In genomic region chr2:107411267-107411666, GRCh38 we compare ENCODE assay signal across 18 cellular contexts.
DNase-seq lines count a peak whose midpoint lies in the region; ATAC-seq and TF ChIP-seq lines count a peak whose summit lies in the region.
"Had no signal": no experiment of that assay in that cellular context is flagged by ENCODE, and none has a peak within 500 bp of the region (broad histone marks: within the 10 kb centered on the region; RNA-seq: fewer than 3 reads in every experiment).

No MANE protein-coding gene starts in this region.

- peak overlapping the region; percentile 23; the same call in 1 of the 2 replicates for H2AFZ ChIP-seq in Karpas-422 (ENCODE audit: low read length)
- H2AFZ ChIP-seq: GM23338 had no signal

- in situ Hi-C loops in brain microvascular endothelial cell (cut with HindIII; ENCODE audit: low pct_ligation_motif_present, low sequenced_read_pairs): no loop called here

- H3K9ac ChIP-seq in Karpas-422 (ENCODE audit: low read length): no peak overlapping the region

- no peaks in the 10 kb centered on the region for H3K9me3 ChIP-seq in Karpas-422 (ENCODE audit: low read length)
- H3K9me3 ChIP-seq: BE2C had no signal

- H3K27ac ChIP-seq in Karpas-422 (ENCODE audit: low read length) (no peak overlapping the region), brain microvascular endothelial cell (peak overlapping the region; percentile 95)

- H3K4me3 Mint-ChIP-seq in nephron: no peak overlapping the region
- H3K4me3 Mint-ChIP-seq: CD4-positive, CD25-positive, alpha-beta regulatory T cell; CD8-positive, alpha-beta memory T cell; GM23338 had no signal

- no peaks in the 10 kb centered on the region for H3K9me3 Mint-ChIP-seq in nephron
- H3K9me3 Mint-ChIP-seq: GM23338 had no signal

- H3K79me2 ChIP-seq in Karpas-422 (ENCODE audit: low read length): no peaks in the 10 kb centered on the region

- no peak for ATAC-seq in HG02678 (IDR thresholded peaks at IDR 0.05; ENCODE audit: unreplicated experiment)
- no peak for ATAC-seq in GM19351 (IDR thresholded peaks at IDR 0.05; ENCODE audit: unreplicated experiment)
- ATAC-seq: GM23338 had no signal

- TF ChIP-seq CTCF in brain microvascular endothelial cell (IDR thresholded peaks at IDR 0.05; ENCODE audit: low read depth, low read length, missing control alignments): no peak
- TF ChIP-seq CTCF in nephron (IDR thresholded peaks at IDR 0.05; ENCODE audit: unreplicated experiment in 3 of 3): no peak

- no peak overlapping the region for H3K4me3 ChIP-seq in Karpas-422 (ENCODE audit: low read length)
- no peak overlapping the region for H3K4me3 ChIP-seq in brain microvascular endothelial cell (ENCODE audit: low read depth, low read length)
- H3K4me3 ChIP-seq: GM23338 had no signal

- H3K36me3 Mint-ChIP-seq in nephron (ENCODE audit: low read depth): no peaks in the 10 kb centered on the region
- H3K36me3 Mint-ChIP-seq: CD4-positive, CD25-positive, alpha-beta regulatory T cell; CD8-positive, alpha-beta memory T cell had no signal

- H4K20me1 ChIP-seq in Karpas-422 (ENCODE audit: insufficient read depth, low read depth, low read length): no peaks in the 10 kb centered on the region

- peaks cover 51% of the 10 kb centered on the region for H3K4me1 ChIP-seq in Karpas-422 (ENCODE audit: low read length)
- H3K4me1 ChIP-seq: BE2C had no signal

- DNase-seq in DMS53 (lab: John Stamatoyannopoulos, UW) (peak; percentile 74), Karpas-422 (no peak), brain microvascular endothelial cell (no peak), NCI-H2196 (lab: John Stamatoyannopoulos, UW; ENCODE audit: unreplicated experiment) (no peak)
- DNase-seq: ACHN; BE2C; C1 segment of cervical spinal cord; CD4-positive, CD25-positive, alpha-beta regulatory T cell; CD8-positive, alpha-beta memory T cell; COR-L47; DMS 273 treated with DMSO at 0.1 percent for 48 hours; DMS79; GDM1; HCEC 1CT had no signal

- no peaks in the 10 kb centered on the region for H3K9me2 ChIP-seq in Karpas-422 (replicated peaks; ENCODE audit: insufficient read depth, low read length)

- H3K36me3 ChIP-seq in Karpas-422 (ENCODE audit: insufficient read depth, low read length): no peaks in the 10 kb centered on the region
- H3K36me3 ChIP-seq in brain microvascular endothelial cell (replicated peaks): no peaks in the 10 kb centered on the region
- H3K36me3 ChIP-seq: BE2C had no signal

- H3K27me3 Mint-ChIP-seq in nephron (ENCODE audit: low read depth): no peaks in the 10 kb centered on the region
- H3K27me3 Mint-ChIP-seq: CD4-positive, CD25-positive, alpha-beta regulatory T cell; CD8-positive, alpha-beta memory T cell had no signal

- no peak overlapping the region for H3K4me2 ChIP-seq in Karpas-422 (ENCODE audit: low read depth, low read length, poor library complexity, severe bottlenecking)
- H3K4me2 ChIP-seq: GM23338 had no signal

- H3K27ac Mint-ChIP-seq in nephron: peak overlapping the region; percentile 17 to 74 (median 62)
- H3K27ac Mint-ChIP-seq: CD4-positive, CD25-positive, alpha-beta regulatory T cell; CD8-positive, alpha-beta memory T cell; GM23338 had no signal

- H3K27me3 ChIP-seq in Karpas-422 (ENCODE audit: low read length) (no peaks in the 10 kb centered on the region), brain microvascular endothelial cell (replicated peaks) (no peaks in the 10 kb centered on the region)
- H3K27me3 ChIP-seq: BE2C had no signal

- H3K4me1 Mint-ChIP-seq in nephron: peaks cover 41% of the 10 kb centered on the region
- H3K4me1 Mint-ChIP-seq: CD4-positive, CD25-positive, alpha-beta regulatory T cell; CD8-positive, alpha-beta memory T cell; GM23338 had no signal
